Comparison of ENCODE assay signal across 15 cellular contexts in genomic region chr1:22074803-22075202, GRCh38. TPM values are rescaled to one million over a fixed set of nuclear protein-coding genes. Genes with fewer than 3 reads are reported as not detected.
A peak's percentile ranks its signal among the peaks of the same experiment; 100 is the strongest.
DNase-seq lines count a peak whose midpoint lies in the region; ATAC-seq, FAIRE-seq and TF ChIP-seq lines count a peak whose summit lies in the region.
"Had no signal": no experiment of that assay in that cellular context is flagged by ENCODE, and none has a peak within 500 bp of the region (broad histone marks: within the 10 kb centered on the region; RNA-seq: fewer than 3 reads in every experiment).

No MANE protein-coding gene starts in this region.

- no peak overlapping the region for H3K4me3 ChIP-seq in heart right ventricle
- H3K4me3 ChIP-seq: right atrium auricular region, upper lobe of left lung had no signal

- no peak overlapping the region for H3K4me3 Mint-ChIP-seq in activated naive CD8-positive, alpha-beta T cell treated with anti-CD3 and anti-CD28 coated beads for 36 hours
- peak overlapping the region; percentile 63 for H3K4me3 Mint-ChIP-seq in natural killer cell treated with Interleukin-12 subunit alpha and Interleukin-12 subunit beta and Interleukin-15 and Interleukin-18, amount 100 ng/mL, for 72 hours

- ATAC-seq in natural killer cell treated with Interleukin-12 subunit alpha and Interleukin-12 subunit beta and Interleukin-15 and Interleukin-18, amount 100 ng/mL, for 72 hours, result no peak
- ATAC-seq in heart right ventricle (no peak), GM21529 (IDR thresholded peaks at IDR 0.05; ENCODE audit: unreplicated experiment) (no peak), HG03097 (IDR thresholded peaks at IDR 0.05; ENCODE audit: low FRiP score, unreplicated experiment) (no peak)

- H3K4me1 ChIP-seq in heart right ventricle, result peaks cover 20 to 99% (median 77%) of the 10 kb centered on the region in 9 donors

- DNase-seq in GM19239 (ENCODE audit: insufficient read length, low spot score) (no peak), MV-4-11 (lab: John Stamatoyannopoulos, UW) (peak; percentile 30), iPS-NIHi7 (ENCODE audit: extremely low spot score) (no peak), heart right ventricle (no peak)
- no peak for DNase-seq in activated naive CD8-positive, alpha-beta T cell treated with anti-CD3 and anti-CD28 coated beads for 36 hours
- no peak for DNase-seq in natural killer cell treated with Interleukin-12 subunit alpha and Interleukin-12 subunit beta and Interleukin-15 and Interleukin-18, amount 100 ng/mL, for 72 hours (ENCODE audit: low spot score)
- DNase-seq: DMS153, head of caudate nucleus, NCI-H510A treated with DMSO at 0.1 percent for 48 hours, T-helper 1 cell, upper lobe of left lung had no signal

- peaks cover 5% of the 10 kb centered on the region for H3K9me3 Mint-ChIP-seq in activated naive CD8-positive, alpha-beta T cell treated with anti-CD3 and anti-CD28 coated beads for 36 hours
- no peaks in the 10 kb centered on the region for H3K9me3 Mint-ChIP-seq in natural killer cell treated with Interleukin-12 subunit alpha and Interleukin-12 subunit beta and Interleukin-15 and Interleukin-18, amount 100 ng/mL, for 72 hours

- no peaks in the 10 kb centered on the region for H3K27me3 ChIP-seq in heart right ventricle
- H3K27me3 ChIP-seq: right atrium auricular region, upper lobe of left lung had no signal

- intact Hi-C loops in heart right ventricle (cut with DNase I), result no loop called here

- peaks cover 77% of the 10 kb centered on the region for H3K4me1 Mint-ChIP-seq in activated naive CD8-positive, alpha-beta T cell treated with anti-CD3 and anti-CD28 coated beads for 36 hours
- H3K4me1 Mint-ChIP-seq in natural killer cell treated with Interleukin-12 subunit alpha and Interleukin-12 subunit beta and Interleukin-15 and Interleukin-18, amount 100 ng/mL, for 72 hours (ENCODE audit: low read depth in 2 of 2), result peaks cover 67 to 73% of the 10 kb centered on the region in 2 donors

- peaks cover 71% of the 10 kb centered on the region for H3K36me3 Mint-ChIP-seq in activated naive CD8-positive, alpha-beta T cell treated with anti-CD3 and anti-CD28 coated beads for 36 hours
- peaks cover 19% of the 10 kb centered on the region for H3K36me3 Mint-ChIP-seq in natural killer cell treated with Interleukin-12 subunit alpha and Interleukin-12 subunit beta and Interleukin-15 and Interleukin-18, amount 100 ng/mL, for 72 hours

- FAIRE-seq in GM19239 (lab: Jason Lieb, UNC), result peak; percentile 82
- FAIRE-seq: colon had no signal

- no peaks in the 10 kb centered on the region for H3K27me3 Mint-ChIP-seq in activated naive CD8-positive, alpha-beta T cell treated with anti-CD3 and anti-CD28 coated beads for 36 hours
- H3K27me3 Mint-ChIP-seq in natural killer cell treated with Interleukin-12 subunit alpha and Interleukin-12 subunit beta and Interleukin-15 and Interleukin-18, amount 100 ng/mL, for 72 hours, result no peaks in the 10 kb centered on the region

- 0 to 18% methylated on average over 1 of the region's 1 CpG for WGBS in heart right ventricle, 2 donors

- H3K36me3 ChIP-seq in heart right ventricle, result peaks cover 0 to 43% (median 9%) of the 10 kb centered on the region in 9 donors
- H3K36me3 ChIP-seq: right atrium auricular region had no signal

- peak overlapping the region in 3 of 10 donors; percentile 2 to 21 (median 7) for H3K27ac ChIP-seq in heart right ventricle
- H3K27ac ChIP-seq: right atrium auricular region had no signal

- H3K9me3 ChIP-seq in heart right ventricle, result peaks cover 0 to 7% (median 0%) of the 10 kb centered on the region in 11 donors
- H3K9me3 ChIP-seq: right atrium auricular region, upper lobe of left lung had no signal

- H3K27ac Mint-ChIP-seq in activated naive CD8-positive, alpha-beta T cell treated with anti-CD3 and anti-CD28 coated beads for 36 hours, result peak overlapping the region; percentile 63
- peak overlapping the region; percentile 0 to 52 for H3K27ac Mint-ChIP-seq in natural killer cell treated with Interleukin-12 subunit alpha and Interleukin-12 subunit beta and Interleukin-15 and Interleukin-18, amount 100 ng/mL, for 72 hours

- TF ChIP-seq CTCF in heart right ventricle (IDR thresholded peaks at IDR 0.05), result no peak

RNA-seq across cellular contexts. Expression of gene CDC42, which starts 22.3 kb away (rescaled TPM):
- total RNA-seq in activated naive CD8-positive, alpha-beta T cell treated with anti-CD3 and anti-CD28 coated beads for 36 hours, result 100 to 1,000 TPM; 301 to 302 TPM
- 100 to 1,000 TPM; 191 to 394 TPM for total RNA-seq in natural killer cell treated with Interleukin-12 subunit alpha and Interleukin-12 subunit beta and Interleukin-15 and Interleukin-18, amount 100 ng/mL, for 72 hours
- 100 to 1,000 TPM; 139 to 259 (median 174) TPM for total RNA-seq in heart right ventricle
- polyA plus RNA-seq in heart right ventricle, result 100 to 1,000 TPM in 1 of 2 donors, 10 to 100 TPM in 1; 68.7 to 137 TPM
